Comparison of ENCODE assay signal across 21 cellular contexts in the genomic region with DNA sequence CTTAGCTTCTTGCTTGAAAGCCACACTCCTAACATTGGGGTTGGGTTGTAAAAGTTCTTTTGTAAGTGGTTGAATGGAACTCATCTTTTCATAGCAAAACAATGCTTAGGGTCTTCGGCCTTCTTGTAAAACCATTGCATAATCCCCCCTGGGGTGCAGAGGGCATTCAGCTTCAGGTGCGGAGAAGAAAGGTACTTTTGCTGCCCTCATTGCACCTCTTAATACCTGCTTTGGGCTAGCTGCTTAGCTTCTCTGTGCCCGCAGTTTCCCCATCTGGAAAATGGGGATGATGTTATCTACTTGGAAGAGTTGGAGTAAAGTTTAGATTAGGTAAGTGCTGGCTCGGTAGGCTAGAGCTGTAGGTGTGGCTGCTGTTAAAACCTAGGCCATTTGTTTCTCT. TPM values are rescaled to one million over a fixed set of nuclear protein-coding genes. Genes with fewer than 3 reads are reported as not detected.
DNase-seq lines count a peak whose midpoint lies in the region; ATAC-seq, FAIRE-seq and TF ChIP-seq lines count a peak whose summit lies in the region.
"Had no signal": no experiment of that assay in that cellular context is flagged by ENCODE, and none has a peak within 500 bp of the region (broad histone marks: within the 10 kb centered on the region; RNA-seq: fewer than 3 reads in every experiment).

No MANE protein-coding gene starts in this region.

- CTCF ChIA-PET in Calu3 (lab: Charles Lee) = interaction anchor here (1.2 kb wide), 1 partner anchor 204 kb away, joined by 6 read pairs; no protein-coding TSS in a partner anchor

- ATAC-seq in RWPE2 (ENCODE audit: low read depth) (no peak), gastrocnemius medialis (no peak), HG03565 (IDR thresholded peaks at IDR 0.05; ENCODE audit: unreplicated experiment) (no peak)
- ATAC-seq: activated naive CD4-positive, alpha-beta T cell treated with anti-CD3 and anti-CD28 coated beads, Interleukin-2, amount 50 U/mL, for 72 hours; activated T-cell treated with anti-CD3 and anti-CD28 coated beads, Interleukin-2, amount 50 U/mL, for 4 hours had no signal

- H3K4me1 ChIP-seq in RWPE2 (ENCODE audit: insufficient read depth, poor library complexity, severe bottlenecking) (peaks cover 78% of the 10 kb centered on the region), keratinocyte (ENCODE audit: control insufficient read depth, extremely low read depth, insufficient read depth, low read length) (peaks cover 76% of the 10 kb centered on the region), gastrocnemius medialis (peaks cover 93 to 94% of the 10 kb centered on the region in 2 donors)

- peaks cover 5% of the 10 kb centered on the region for H3K9me1 ChIP-seq in keratinocyte (ENCODE audit: control insufficient read depth, extremely low read depth, insufficient read depth, low read length)

- intact Hi-C loops in Calu3 (cut with micrococcal nuclease; ENCODE audit: unreplicated experiment) (loop anchor here (10.0 kb wide), 1 partner anchor 200 kb away; no protein-coding TSS in a partner anchor), gastrocnemius medialis (cut with DNase I; ENCODE audit: low total_unique reads) (no loop called here)

- H3K4me3 ChIP-seq in RWPE2 (ENCODE audit: severe bottlenecking) (no peak overlapping the region), keratinocyte (ENCODE audit: control insufficient read depth in 2 of 3, extremely low read depth in 1 of 3, insufficient read depth in 2 of 3, low read depth in 1 of 3, low read length in 3 of 3) (no peak overlapping the region), gastrocnemius medialis (no peak overlapping the region)
- H3K4me3 ChIP-seq: left ventricle myocardium inferior, testis had no signal

- no peak for FAIRE-seq in keratinocyte (lab: Jason Lieb, UNC)

- in situ Hi-C loops in gastrocnemius medialis (cut with MboI; ENCODE audit: low sequenced_read_pairs in 4 of 4) = loop anchor here in 2 of 4 donors (25.0 kb wide), 3 partner anchors 128 to 622 kb away; no protein-coding TSS in a partner anchor

- no TSS peak for BruUV-seq in Calu3 (replicated peaks; lab: Mats Ljungman, UMichigan)

- TF ChIP-seq CTCF in Calu3 (IDR thresholded peaks at IDR 0.05; ENCODE audit: unreplicated experiment) = no peak
- no peak for TF ChIP-seq CTCF in RWPE2 (IDR thresholded peaks at IDR 0.05; ENCODE audit: poor library complexity, severe bottlenecking)
- TF ChIP-seq CTCF in keratinocyte (optimal IDR thresholded peaks at IDR 0.05 in 1 of 3, IDR thresholded peaks at IDR 0.05 in 1 of 3, conservative IDR thresholded peaks at IDR 0.05 in 1 of 3; ENCODE audit: extremely low read depth in 1 of 3, insufficient read depth in 2 of 3, low read length in 3 of 3) = no peak
- TF ChIP-seq CTCF in gastrocnemius medialis (IDR thresholded peaks at IDR 0.05 in 4 of 5, conservative IDR thresholded peaks at IDR 0.05 in 1 of 5) = no peak

- H3K36me3 ChIP-seq in RWPE2 (ENCODE audit: low read depth) (peaks cover 10% of the 10 kb centered on the region), keratinocyte (ENCODE audit: control insufficient read depth in 2 of 2, extremely low read depth in 1 of 2, insufficient read depth in 2 of 2, low read length in 2 of 2) (peaks cover 2 to 16% of the 10 kb centered on the region in 2 experiments), gastrocnemius medialis (no peaks in the 10 kb centered on the region)
- H3K36me3 ChIP-seq: left ventricle myocardium inferior had no signal

- no peak overlapping the region for H2AFZ ChIP-seq in keratinocyte (ENCODE audit: control insufficient read depth, low read length)
- H2AFZ ChIP-seq: parathyroid adenoma had no signal

- no peaks in the 10 kb centered on the region for H3K9me3 Mint-ChIP-seq in Calu3 (ENCODE audit: low read depth, unreplicated experiment)
- H3K9me3 Mint-ChIP-seq: activated CD4-positive, alpha-beta memory T cell treated with anti-CD3 and anti-CD28 coated beads, Interleukin-2, amount 10 ng/mL, durations not matched to agents 7 days and 5 days; activated naive CD4-positive, alpha-beta T cell treated with anti-CD3 and anti-CD28 coated beads, Interleukin-2, amount 50 U/mL, for 72 hours; activated T-cell treated with anti-CD3 and anti-CD28 coated beads, Interleukin-2, amount 50 U/mL, for 4 hours; CD4-positive, alpha-beta T cell had no signal

- H3K27me3 Mint-ChIP-seq in Calu3 (ENCODE audit: unreplicated experiment) = no peaks in the 10 kb centered on the region

- H3K4me1 Mint-ChIP-seq in Calu3 (ENCODE audit: low read depth, unreplicated experiment) = peaks cover 91% of the 10 kb centered on the region

- peak overlapping the region; percentile 68 for H3K27ac Mint-ChIP-seq in Calu3 (ENCODE audit: unreplicated experiment)
- H3K27ac Mint-ChIP-seq: activated CD4-positive, alpha-beta memory T cell treated with anti-CD3 and anti-CD28 coated beads, Interleukin-2, amount 10 ng/mL, durations not matched to agents 7 days and 5 days; activated naive CD4-positive, alpha-beta T cell treated with anti-CD3 and anti-CD28 coated beads, Interleukin-2, amount 50 U/mL, for 72 hours; CD4-positive, alpha-beta T cell had no signal

- peak overlapping the region; percentile 65 for H3K4me2 ChIP-seq in keratinocyte (ENCODE audit: control insufficient read depth, extremely low read depth, insufficient read depth, low read depth, low read length)

- DNase-seq in Calu3 (no peak), RWPE2 (ENCODE audit: low spot score) (no peak), keratinocyte (ENCODE audit: low read depth, low spot score) (no peak), gastrocnemius medialis (no peak), NCI-H2171 treated with DMSO at 0.1 percent for 48 hours (lab: John Stamatoyannopoulos, UW) (no peak), NCI-H774 (lab: John Stamatoyannopoulos, UW) (no peak), middle frontal gyrus (ENCODE audit: extremely low spot score, low spot score) (no peak)
- DNase-seq: activated CD4-positive, alpha-beta memory T cell treated with anti-CD3 and anti-CD28 coated beads, Interleukin-2, amount 10 ng/mL, durations not matched to agents 7 days and 5 days; activated T-cell treated with anti-CD3 and anti-CD28 coated beads, Interleukin-2, amount 50 U/mL, for 4 hours; CD4-positive, alpha-beta T cell; cortex of kidney; foreskin melanocyte; HCEC 1CT; left ventricle myocardium inferior; NCI-H1092; NCI-H2081 treated with DMSO at 0.1 percent for 48 hours; NCI-H524; testis had no signal

- no peak for TF ChIP-seq POLR2A in gastrocnemius medialis (IDR thresholded peaks at IDR 0.05)

- H3K27me3 ChIP-seq in RWPE2 (ENCODE audit: insufficient read depth, poor library complexity, severe bottlenecking) = no peaks in the 10 kb centered on the region
- H3K27me3 ChIP-seq in keratinocyte (ENCODE audit: control insufficient read depth, extremely low read depth, insufficient read depth, low read length) = no peaks in the 10 kb centered on the region
- H3K27me3 ChIP-seq in gastrocnemius medialis = no peaks in the 10 kb centered on the region
- H3K27me3 ChIP-seq: testis had no signal

- H3K27ac ChIP-seq in RWPE2 (ENCODE audit: poor library complexity, severe bottlenecking) (peak overlapping the region; percentile 81), keratinocyte (ENCODE audit: control insufficient read depth, insufficient read depth, low read length) (peak overlapping the region; percentile 46), gastrocnemius medialis (peak overlapping the region; percentile 47 to 73 (median 58))
- H3K27ac ChIP-seq: left ventricle myocardium inferior, parathyroid adenoma, testis had no signal

- H4K20me1 ChIP-seq in keratinocyte (ENCODE audit: control insufficient read depth, extremely low read depth, insufficient read depth, low read length) = peaks cover 7% of the 10 kb centered on the region

- peaks cover 42% of the 10 kb centered on the region for H3K36me3 Mint-ChIP-seq in Calu3 (ENCODE audit: insufficient read depth, unreplicated experiment)

- peaks cover 98% of the 10 kb centered on the region for H3K79me2 ChIP-seq in keratinocyte (ENCODE audit: control insufficient read depth, insufficient read depth, low read length)

- dilution Hi-C loops in keratinocyte (cut with MboI; ENCODE audit: extremely low pct_ligation_motif_present, low sequenced_read_pairs) = no loop called here

- H3K9me3 ChIP-seq in RWPE2 (ENCODE audit: severe bottlenecking) = no peaks in the 10 kb centered on the region
- H3K9me3 ChIP-seq in keratinocyte (ENCODE audit: control insufficient read depth, low read depth, low read length) = no peaks in the 10 kb centered on the region
- H3K9me3 ChIP-seq in gastrocnemius medialis = no peaks in the 10 kb centered on the region
- H3K9me3 ChIP-seq: left ventricle myocardium inferior, testis had no signal

- H3K9ac ChIP-seq in keratinocyte (ENCODE audit: control insufficient read depth, extremely low read depth, insufficient read depth, low read length) = no peak overlapping the region
- H3K9ac ChIP-seq: parathyroid adenoma had no signal

- H3K4me3 Mint-ChIP-seq in Calu3 (ENCODE audit: low read depth, unreplicated experiment) = no peak overlapping the region
- H3K4me3 Mint-ChIP-seq: activated CD4-positive, alpha-beta memory T cell treated with anti-CD3 and anti-CD28 coated beads, Interleukin-2, amount 10 ng/mL, durations not matched to agents 7 days and 5 days; activated T-cell treated with anti-CD3 and anti-CD28 coated beads, Interleukin-2, amount 50 U/mL, for 4 hours; CD4-positive, alpha-beta T cell had no signal

RNA-seq across cellular contexts. Expression of gene TEAD1, which starts 10.1 kb away (rescaled TPM):
- total RNA-seq in Calu3 (2022) (99.0 and 104 TPM in 2 replicates), gastrocnemius medialis (100 to 1,000 TPM in 2 of 4 donors, 10 to 100 TPM in 2; 46.1 to 175 (median 126) TPM)
- polyA plus RNA-seq in keratinocyte = 18.7 to 33.6 TPM (median 32.7 TPM) in 3 replicates
- 18.1 TPM for polyA plus RNA-seq in keratinocyte (2011; ENCODE audit: low read depth)
- 21.7 and 32.2 TPM in 2 replicates for polyA plus RNA-seq in keratinocyte (2011; cell fraction: cytosol; rRNA removed)
- polyA plus RNA-seq in keratinocyte (2011; cell fraction: nucleus; rRNA removed) = 37.7 and 43.0 TPM in 2 replicates
- polyA plus RNA-seq in keratinocyte (2012; ENCODE audit: low replicate concordance) = 16.2 and 37.8 TPM in 2 replicates
- polyA minus RNA-seq in keratinocyte = 36.9 to 96.2 TPM (median 41.3 TPM) in 3 replicates
- 44.3 TPM for polyA minus RNA-seq in keratinocyte (2011; cell fraction: cytosol; rRNA and poly(A)+ RNA removed)
- polyA minus RNA-seq in keratinocyte (2011; cell fraction: nucleus; rRNA and poly(A)+ RNA removed) = 49.3 and 96.6 TPM in 2 replicates
